Comparison of ENCODE assay signal across 13 cellular contexts in genomic region chr3:186303985-186304384, GRCh38. TPM values are rescaled to one million over a fixed set of nuclear protein-coding genes. Genes with fewer than 3 reads are reported as not detected.
"Had no signal": no experiment of that assay in that cellular context is flagged by ENCODE, and none has a peak within 500 bp of the region (broad histone marks: within the 10 kb centered on the region; RNA-seq: fewer than 3 reads in every experiment).

No MANE protein-coding gene starts in this region.

- H3K4me3 ChIP-seq: dorsolateral prefrontal cortex, lower lobe of right lung, stomach, testis had no signal

- H3K27me3 ChIP-seq: dorsolateral prefrontal cortex, testis had no signal

- H3K4me3 Mint-ChIP-seq: mesothelial cell of epicardium had no signal

- H3K9me3 ChIP-seq: lower lobe of right lung, stomach, testis had no signal

- H3K4me1 ChIP-seq: lower lobe of right lung, testis had no signal

- H3K36me3 ChIP-seq: lower lobe of right lung had no signal

- H3K27ac ChIP-seq: dorsolateral prefrontal cortex, lower lobe of right lung, stomach, testis had no signal

- H3K4me1 Mint-ChIP-seq: mesothelial cell of epicardium had no signal

- H3K27ac Mint-ChIP-seq: mesothelial cell of epicardium had no signal

- DNase-seq: activated CD4-positive, alpha-beta T cell treated with anti-CD3 and anti-CD28 coated beads for 1 hour; activated CD4-positive, alpha-beta T cell treated with anti-CD3 and anti-CD28 coated beads, Interleukin-2, amount 50 U/mL, for 48 hours; activated naive CD4-positive, alpha-beta T cell treated with anti-CD3 and anti-CD28 coated beads, Interleukin-2, amount 50 U/mL, for 16 hours; dorsolateral prefrontal cortex; left cardiac atrium; lower lobe of right lung; stimulated activated CD4-positive, alpha-beta T cell treated with anti-CD3 and anti-CD28 coated beads, Interleukin-1b, Interleukin-23, amount 100 ng/mL, for 48 hours; stomach; T-helper 9 cell; testis had no signal

- H3K36me3 Mint-ChIP-seq: mesothelial cell of epicardium had no signal

- H3K9me3 Mint-ChIP-seq: mesothelial cell of epicardium had no signal

RNA-seq across cellular contexts. Expression of gene DGKG, which starts 58.0 kb away (rescaled TPM):
- total RNA-seq: osteocyte had no signal
- polyA plus RNA-seq: neural cell had no signal
